Comparison of ENCODE assay signal across 1 cellular context in the genomic region with DNA sequence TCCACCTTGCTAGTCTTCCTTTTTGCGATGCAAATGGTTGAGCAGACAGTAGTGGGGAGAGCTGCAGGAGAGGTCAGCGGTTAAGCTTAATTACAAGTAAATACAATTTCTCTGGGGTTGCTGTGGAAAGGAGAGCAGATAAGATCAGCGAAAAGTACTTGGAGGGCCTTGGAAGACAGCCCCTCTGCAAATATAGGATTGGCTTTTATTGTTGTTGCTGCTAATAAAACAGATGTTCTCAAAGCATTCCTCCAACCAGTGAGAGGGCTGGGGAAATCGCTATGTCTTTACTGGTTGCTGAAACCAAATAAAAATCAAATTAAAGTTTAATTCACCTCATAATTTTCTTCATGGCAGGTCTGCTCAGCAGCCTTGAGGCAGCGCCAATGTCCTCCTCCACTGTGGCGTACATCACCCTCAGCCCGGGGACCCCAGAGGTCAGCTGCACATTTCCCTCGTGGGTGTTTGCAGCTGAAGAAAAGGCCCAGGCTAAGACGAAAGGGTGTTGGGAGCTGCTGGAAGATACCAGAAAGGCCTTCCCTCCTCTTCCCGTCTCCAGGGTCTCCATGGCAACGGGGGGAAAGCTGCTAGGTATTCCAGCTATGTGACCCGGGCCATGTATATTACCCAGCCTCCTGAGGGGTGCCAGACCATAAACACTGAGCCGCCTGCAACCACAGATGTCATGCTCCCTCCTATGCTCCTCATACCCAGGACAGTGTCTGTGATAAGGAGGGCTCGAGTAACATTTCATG.
TF ChIP-seq lines count a peak whose summit lies in the region.

No MANE protein-coding gene starts in this region.

TF ChIP-seq in GM23338, 12 proteins besides CTCF, POLR2A, EP300 and RAD21 (continued from another document):
- TF ChIP-seq, protein P1, sequence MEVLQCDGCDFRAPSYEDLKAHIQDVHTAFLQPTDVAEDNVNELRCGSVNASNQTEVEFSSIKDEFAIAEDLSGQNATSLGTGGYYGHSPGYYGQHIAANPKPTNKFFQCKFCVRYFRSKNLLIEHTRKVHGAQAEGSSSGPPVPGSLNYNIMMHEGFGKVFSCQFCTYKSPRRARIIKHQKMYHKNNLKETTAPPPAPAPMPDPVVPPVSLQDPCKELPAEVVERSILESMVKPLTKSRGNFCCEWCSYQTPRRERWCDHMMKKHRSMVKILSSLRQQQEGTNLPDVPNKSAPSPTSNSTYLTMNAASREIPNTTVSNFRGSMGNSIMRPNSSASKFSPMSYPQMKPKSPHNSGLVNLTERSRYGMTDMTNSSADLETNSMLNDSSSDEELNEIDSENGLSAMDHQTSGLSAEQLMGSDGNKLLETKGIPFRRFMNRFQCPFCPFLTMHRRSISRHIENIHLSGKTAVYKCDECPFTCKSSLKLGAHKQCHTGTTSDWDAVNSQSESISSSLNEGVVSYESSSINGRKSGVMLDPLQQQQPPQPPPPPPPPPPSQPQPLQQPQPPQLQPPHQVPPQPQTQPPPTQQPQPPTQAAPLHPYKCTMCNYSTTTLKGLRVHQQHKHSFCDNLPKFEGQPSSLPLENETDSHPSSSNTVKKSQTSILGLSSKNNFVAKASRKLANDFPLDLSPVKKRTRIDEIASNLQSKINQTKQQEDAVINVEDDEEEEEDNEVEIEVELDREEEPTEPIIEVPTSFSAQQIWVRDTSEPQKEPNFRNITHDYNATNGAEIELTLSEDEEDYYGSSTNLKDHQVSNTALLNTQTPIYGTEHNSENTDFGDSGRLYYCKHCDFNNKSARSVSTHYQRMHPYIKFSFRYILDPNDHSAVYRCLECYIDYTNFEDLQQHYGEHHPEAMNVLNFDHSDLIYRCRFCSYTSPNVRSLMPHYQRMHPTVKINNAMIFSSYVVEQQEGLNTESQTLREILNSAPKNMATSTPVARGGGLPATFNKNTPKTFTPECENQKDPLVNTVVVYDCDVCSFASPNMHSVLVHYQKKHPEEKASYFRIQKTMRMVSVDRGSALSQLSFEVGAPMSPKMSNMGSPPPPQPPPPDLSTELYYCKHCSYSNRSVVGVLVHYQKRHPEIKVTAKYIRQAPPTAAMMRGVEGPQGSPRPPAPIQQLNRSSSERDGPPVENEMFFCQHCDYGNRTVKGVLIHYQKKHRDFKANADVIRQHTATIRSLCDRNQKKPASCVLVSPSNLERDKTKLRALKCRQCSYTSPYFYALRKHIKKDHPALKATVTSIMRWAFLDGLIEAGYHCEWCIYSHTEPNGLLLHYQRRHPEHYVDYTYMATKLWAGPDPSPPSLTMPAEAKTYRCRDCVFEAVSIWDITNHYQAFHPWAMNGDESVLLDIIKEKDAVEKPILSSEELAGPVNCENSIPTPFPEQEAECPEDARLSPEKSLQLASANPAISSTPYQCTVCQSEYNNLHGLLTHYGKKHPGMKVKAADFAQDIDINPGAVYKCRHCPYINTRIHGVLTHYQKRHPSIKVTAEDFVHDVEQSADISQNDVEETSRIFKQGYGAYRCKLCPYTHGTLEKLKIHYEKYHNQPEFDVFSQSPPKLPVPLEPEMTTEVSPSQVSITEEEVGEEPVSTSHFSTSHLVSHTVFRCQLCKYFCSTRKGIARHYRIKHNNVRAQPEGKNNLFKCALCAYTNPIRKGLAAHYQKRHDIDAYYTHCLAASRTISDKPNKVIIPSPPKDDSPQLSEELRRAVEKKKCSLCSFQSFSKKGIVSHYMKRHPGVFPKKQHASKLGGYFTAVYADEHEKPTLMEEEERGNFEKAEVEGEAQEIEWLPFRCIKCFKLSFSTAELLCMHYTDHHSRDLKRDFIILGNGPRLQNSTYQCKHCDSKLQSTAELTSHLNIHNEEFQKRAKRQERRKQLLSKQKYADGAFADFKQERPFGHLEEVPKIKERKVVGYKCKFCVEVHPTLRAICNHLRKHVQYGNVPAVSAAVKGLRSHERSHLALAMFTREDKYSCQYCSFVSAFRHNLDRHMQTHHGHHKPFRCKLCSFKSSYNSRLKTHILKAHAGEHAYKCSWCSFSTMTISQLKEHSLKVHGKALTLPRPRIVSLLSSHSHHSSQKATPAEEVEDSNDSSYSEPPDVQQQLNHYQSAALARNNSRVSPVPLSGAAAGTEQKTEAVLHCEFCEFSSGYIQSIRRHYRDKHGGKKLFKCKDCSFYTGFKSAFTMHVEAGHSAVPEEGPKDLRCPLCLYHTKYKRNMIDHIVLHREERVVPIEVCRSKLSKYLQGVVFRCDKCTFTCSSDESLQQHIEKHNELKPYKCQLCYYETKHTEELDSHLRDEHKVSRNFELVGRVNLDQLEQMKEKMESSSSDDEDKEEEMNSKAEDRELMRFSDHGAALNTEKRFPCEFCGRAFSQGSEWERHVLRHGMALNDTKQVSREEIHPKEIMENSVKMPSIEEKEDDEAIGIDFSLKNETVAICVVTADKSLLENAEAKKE (CRISPR knock-in tag; IDR thresholded peaks at IDR 0.05), result peak; percentile 39; the same call in 1 of the 2 replicates
- no peak for TF ChIP-seq POLR2AphosphoS5 (IDR thresholded peaks at IDR 0.05; ENCODE audit: low read depth)
